In genomic region chr21:15061284-15061683, GRCh38 we compare ENCODE assay signal across 11 cellular contexts. TPM values are rescaled to one million over a fixed set of nuclear protein-coding genes. Genes with fewer than 3 reads are reported as not detected.
DNase-seq lines count a peak whose midpoint lies in the region; ATAC-seq and TF ChIP-seq lines count a peak whose summit lies in the region.
"Had no signal": no experiment of that assay in that cellular context is flagged by ENCODE, and none has a peak within 500 bp of the region (broad histone marks: within the 10 kb centered on the region; RNA-seq: fewer than 3 reads in every experiment).

No MANE protein-coding gene starts in this region.

- no peak overlapping the region for H3K27ac Mint-ChIP-seq in activated T-cell treated with anti-CD3 and anti-CD28 coated beads, Interleukin-2, amount 50 U/mL, for 72 hours
- H3K27ac Mint-ChIP-seq in stimulated activated naive B cell treated with anti-CD40 and anti-IgM and Interleukin-4, amounts not matched to agents 10 μg/mL and 1 μg/mL and 100 μg/mL, for 72 hours: peak overlapping the region; percentile 20

- 71% methylated on average over 3 of the region's 3 CpGs for WGBS in hepatocyte (ENCODE audit: low lambda C conversion rate, missing lambda C conversion rate)

- H3K4me3 ChIP-seq in WERI-Rb-1 (ENCODE audit: low read depth, low read length) (no peak overlapping the region), hepatocyte (no peak overlapping the region)

- TF ChIP-seq CTCF in WERI-Rb-1 (IDR thresholded peaks at IDR 0.05; ENCODE audit: low read depth, low read length): no peak
- TF ChIP-seq CTCF in hepatocyte (IDR thresholded peaks at IDR 0.05; ENCODE audit: poor library complexity): no peak

- H3K79me2 ChIP-seq in hepatocyte: peaks cover 81% of the 10 kb centered on the region

- H3K9me3 ChIP-seq in WERI-Rb-1 (ENCODE audit: severe bottlenecking) (no peaks in the 10 kb centered on the region), hepatocyte (ENCODE audit: low read depth) (no peaks in the 10 kb centered on the region)
- H3K9me3 ChIP-seq: ascending aorta had no signal

- peak overlapping the region; percentile 82 for H3K4me2 ChIP-seq in hepatocyte

- peaks cover 79% of the 10 kb centered on the region for H3K4me1 Mint-ChIP-seq in activated T-cell treated with anti-CD3 and anti-CD28 coated beads, Interleukin-2, amount 50 U/mL, for 72 hours (ENCODE audit: low read depth)
- peaks cover 36 to 80% of the 10 kb centered on the region in 2 donors for H3K4me1 Mint-ChIP-seq in stimulated activated naive B cell treated with anti-CD40 and anti-IgM and Interleukin-4, amounts not matched to agents 10 μg/mL and 1 μg/mL and 100 μg/mL, for 72 hours

- DNase-seq in activated T-cell treated with anti-CD3 and anti-CD28 coated beads, Interleukin-2, amount 50 U/mL, for 72 hours: no peak
- DNase-seq in activated T-cell treated with anti-CD3 and anti-CD28 coated beads, Interleukin-2, amount 50 U/mL, for 48 hours: no peak
- DNase-seq in WERI-Rb-1 (no peak), hepatocyte (ENCODE audit: low spot score) (no peak), NCI-H446 (lab: John Stamatoyannopoulos, UW) (no peak), NCI-H2107 (lab: John Stamatoyannopoulos, UW) (no peak)
- DNase-seq in stimulated activated naive B cell treated with anti-CD40 and anti-IgM and Interleukin-4, amounts not matched to agents 10 μg/mL and 1 μg/mL and 100 μg/mL, for 72 hours: no peak
- DNase-seq: NCI-H1436 treated with DMSO at 0.1 percent for 48 hours had no signal

- H3K36me3 ChIP-seq in WERI-Rb-1: no peaks in the 10 kb centered on the region; the same call in 1 of the 2 replicates
- no peaks in the 10 kb centered on the region for H3K36me3 ChIP-seq in hepatocyte (replicated peaks; ENCODE audit: insufficient read depth, low read depth)
- H3K36me3 ChIP-seq: ascending aorta had no signal

- no peaks in the 10 kb centered on the region for H3K27me3 Mint-ChIP-seq in activated T-cell treated with anti-CD3 and anti-CD28 coated beads, Interleukin-2, amount 50 U/mL, for 72 hours (ENCODE audit: low read depth)
- no peaks in the 10 kb centered on the region for H3K27me3 Mint-ChIP-seq in stimulated activated naive B cell treated with anti-CD40 and anti-IgM and Interleukin-4, amounts not matched to agents 10 μg/mL and 1 μg/mL and 100 μg/mL, for 72 hours

- H3K27me3 ChIP-seq in WERI-Rb-1 (ENCODE audit: insufficient read depth, low read depth, severe bottlenecking): no peaks in the 10 kb centered on the region
- no peaks in the 10 kb centered on the region for H3K27me3 ChIP-seq in hepatocyte
- H3K27me3 ChIP-seq: ascending aorta had no signal

- H4K20me1 ChIP-seq in hepatocyte (ENCODE audit: insufficient read depth, poor library complexity, severe bottlenecking): peaks cover 53% of the 10 kb centered on the region

- H3K9me3 Mint-ChIP-seq in activated T-cell treated with anti-CD3 and anti-CD28 coated beads, Interleukin-2, amount 50 U/mL, for 72 hours: no peaks in the 10 kb centered on the region
- no peaks in the 10 kb centered on the region for H3K9me3 Mint-ChIP-seq in stimulated activated naive B cell treated with anti-CD40 and anti-IgM and Interleukin-4, amounts not matched to agents 10 μg/mL and 1 μg/mL and 100 μg/mL, for 72 hours

- no peaks in the 10 kb centered on the region for H3K9me2 ChIP-seq in hepatocyte (replicated peaks; ENCODE audit: insufficient read depth)

- H3K4me1 ChIP-seq in hepatocyte (ENCODE audit: insufficient read depth): peaks cover 59% of the 10 kb centered on the region

- no peak overlapping the region for H2AFZ ChIP-seq in hepatocyte

- H3K4me3 Mint-ChIP-seq in activated T-cell treated with anti-CD3 and anti-CD28 coated beads, Interleukin-2, amount 50 U/mL, for 72 hours: peak overlapping the region; percentile 87
- H3K4me3 Mint-ChIP-seq in stimulated activated naive B cell treated with anti-CD40 and anti-IgM and Interleukin-4, amounts not matched to agents 10 μg/mL and 1 μg/mL and 100 μg/mL, for 72 hours: peak overlapping the region; percentile 55 to 94

- peaks cover 0 to 3% of the 10 kb centered on the region in 2 donors for H3K36me3 Mint-ChIP-seq in activated T-cell treated with anti-CD3 and anti-CD28 coated beads, Interleukin-2, amount 50 U/mL, for 72 hours (ENCODE audit: insufficient read depth in 2 of 2)
- peaks cover 2 to 6% of the 10 kb centered on the region in 2 donors for H3K36me3 Mint-ChIP-seq in stimulated activated naive B cell treated with anti-CD40 and anti-IgM and Interleukin-4, amounts not matched to agents 10 μg/mL and 1 μg/mL and 100 μg/mL, for 72 hours

- H3K27ac ChIP-seq in WERI-Rb-1 (peak overlapping the region; percentile 7; the same call in 1 of the 2 replicates), hepatocyte (peak overlapping the region; percentile 97)
- H3K27ac ChIP-seq: ascending aorta had no signal

- no peak for ATAC-seq in activated T-cell treated with anti-CD3 and anti-CD28 coated beads, Interleukin-2, amount 50 U/mL, for 72 hours (replicated peaks in 1 of 2)
- ATAC-seq in stimulated activated naive B cell treated with anti-CD40 and anti-IgM and Interleukin-4, amounts not matched to agents 10 μg/mL and 1 μg/mL and 100 μg/mL, for 72 hours (replicated peaks): no peak
- no peak for ATAC-seq in HG03135 (IDR thresholded peaks at IDR 0.05; ENCODE audit: unreplicated experiment)
- ATAC-seq: activated CD4-positive, CD25-positive, alpha-beta regulatory T cell treated with anti-CD3 and anti-CD28 coated beads, Interleukin-2, amount 50 U/mL, for 24 hours had no signal

RNA-seq across cellular contexts. Expression of gene NRIP1, which starts 3.5 kb away (rescaled TPM):
- 10 to 100 TPM; 14.1 to 18.1 TPM for total RNA-seq in activated T-cell treated with anti-CD3 and anti-CD28 coated beads, Interleukin-2, amount 50 U/mL, for 72 hours
- 58.5 and 62.4 TPM in 2 replicates for total RNA-seq in hepatocyte
- polyA plus RNA-seq in hepatocyte: 11.5 and 12.0 TPM in 2 replicates
